1 cellular context compared by ENCODE assay signal in the genomic region with DNA sequence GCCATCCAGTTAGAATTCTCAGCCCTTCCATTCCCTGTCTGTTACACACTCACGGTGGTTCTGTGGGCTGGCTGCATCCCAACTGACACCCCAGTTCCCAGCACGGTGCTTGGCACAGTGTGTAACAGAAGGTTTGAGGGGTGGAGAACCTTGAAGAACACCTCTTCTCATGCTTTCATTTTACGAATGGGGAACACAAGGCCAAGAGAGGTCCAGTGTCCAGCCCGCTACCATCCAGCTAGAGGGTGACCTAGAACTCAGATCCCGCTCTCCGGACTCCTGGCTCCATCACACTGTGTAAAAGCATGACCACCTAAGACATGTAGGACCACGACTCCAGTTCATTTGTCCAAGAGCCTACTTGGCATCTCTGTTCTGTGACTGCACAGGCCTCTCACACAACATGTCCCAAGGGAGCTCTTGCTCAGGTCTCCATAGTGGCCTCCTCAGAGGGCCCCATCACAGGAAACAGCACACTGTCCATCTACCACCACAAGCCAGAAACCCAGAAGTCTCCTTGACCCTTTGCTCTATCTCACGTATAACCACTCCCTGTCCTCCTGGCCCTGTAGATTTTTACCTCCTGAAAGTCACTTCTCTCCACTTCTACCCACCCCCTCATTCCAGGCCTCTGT.
TF ChIP-seq lines count a peak whose summit lies in the region.

No MANE protein-coding gene starts in this region.

TF ChIP-seq in K562, 482 proteins besides CTCF, POLR2A, EP300 and RAD21:
- TF ChIP-seq XRCC3 (IDR thresholded peaks at IDR 0.05) (no peak), RBM39 (optimal IDR thresholded peaks at IDR 0.05; ENCODE audit: low read depth, low read length) (no peak), BRCA1 (IDR thresholded peaks at IDR 0.05) (no peak), BRCA1 (CRISPR knock-in tag; IDR thresholded peaks at IDR 0.05) (no peak), NEUROD1 (IDR thresholded peaks at IDR 0.05; ENCODE audit: borderline replicate concordance, low read depth, low read length, partially characterized antibody) (no peak), ZFP30 (CRISPR knock-in tag; IDR thresholded peaks at IDR 0.05; ENCODE audit: borderline replicate concordance) (no peak), ZNF175 (CRISPR knock-in tag; IDR thresholded peaks at IDR 0.05; ENCODE audit: low read depth) (no peak), ESRRB (CRISPR knock-in tag; IDR thresholded peaks at IDR 0.05; ENCODE audit: borderline replicate concordance) (no peak), GABPA (tag; conservative IDR thresholded peaks at IDR 0.05; ENCODE audit: low read depth) (no peak), RBM15 (IDR thresholded peaks at IDR 0.05; ENCODE audit: insufficient read depth, low read length) (no peak), BHLHE40 (IDR thresholded peaks at IDR 0.05; ENCODE audit: low read length) (no peak), FIP1L1 (IDR thresholded peaks at IDR 0.05; ENCODE audit: low read depth, low read length, poor library complexity, severe bottlenecking) (no peak), HNRNPK (IDR thresholded peaks at IDR 0.05; ENCODE audit: low read depth, low read length, poor library complexity, severe bottlenecking) (no peak), ZNF436 (CRISPR knock-in tag; IDR thresholded peaks at IDR 0.05) (no peak), ZNF830 (CRISPR knock-in tag; IDR thresholded peaks at IDR 0.05) (no peak)
- TF ChIP-seq, protein P1, sequence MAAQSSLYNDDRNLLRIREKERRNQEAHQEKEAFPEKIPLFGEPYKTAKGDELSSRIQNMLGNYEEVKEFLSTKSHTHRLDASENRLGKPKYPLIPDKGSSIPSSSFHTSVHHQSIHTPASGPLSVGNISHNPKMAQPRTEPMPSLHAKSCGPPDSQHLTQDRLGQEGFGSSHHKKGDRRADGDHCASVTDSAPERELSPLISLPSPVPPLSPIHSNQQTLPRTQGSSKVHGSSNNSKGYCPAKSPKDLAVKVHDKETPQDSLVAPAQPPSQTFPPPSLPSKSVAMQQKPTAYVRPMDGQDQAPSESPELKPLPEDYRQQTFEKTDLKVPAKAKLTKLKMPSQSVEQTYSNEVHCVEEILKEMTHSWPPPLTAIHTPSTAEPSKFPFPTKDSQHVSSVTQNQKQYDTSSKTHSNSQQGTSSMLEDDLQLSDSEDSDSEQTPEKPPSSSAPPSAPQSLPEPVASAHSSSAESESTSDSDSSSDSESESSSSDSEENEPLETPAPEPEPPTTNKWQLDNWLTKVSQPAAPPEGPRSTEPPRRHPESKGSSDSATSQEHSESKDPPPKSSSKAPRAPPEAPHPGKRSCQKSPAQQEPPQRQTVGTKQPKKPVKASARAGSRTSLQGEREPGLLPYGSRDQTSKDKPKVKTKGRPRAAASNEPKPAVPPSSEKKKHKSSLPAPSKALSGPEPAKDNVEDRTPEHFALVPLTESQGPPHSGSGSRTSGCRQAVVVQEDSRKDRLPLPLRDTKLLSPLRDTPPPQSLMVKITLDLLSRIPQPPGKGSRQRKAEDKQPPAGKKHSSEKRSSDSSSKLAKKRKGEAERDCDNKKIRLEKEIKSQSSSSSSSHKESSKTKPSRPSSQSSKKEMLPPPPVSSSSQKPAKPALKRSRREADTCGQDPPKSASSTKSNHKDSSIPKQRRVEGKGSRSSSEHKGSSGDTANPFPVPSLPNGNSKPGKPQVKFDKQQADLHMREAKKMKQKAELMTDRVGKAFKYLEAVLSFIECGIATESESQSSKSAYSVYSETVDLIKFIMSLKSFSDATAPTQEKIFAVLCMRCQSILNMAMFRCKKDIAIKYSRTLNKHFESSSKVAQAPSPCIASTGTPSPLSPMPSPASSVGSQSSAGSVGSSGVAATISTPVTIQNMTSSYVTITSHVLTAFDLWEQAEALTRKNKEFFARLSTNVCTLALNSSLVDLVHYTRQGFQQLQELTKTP (IDR thresholded peaks at IDR 0.05; ENCODE audit: low read depth in 1 of 2, partially characterized antibody in 2 of 2), result no peak
- TF ChIP-seq, protein P2, sequence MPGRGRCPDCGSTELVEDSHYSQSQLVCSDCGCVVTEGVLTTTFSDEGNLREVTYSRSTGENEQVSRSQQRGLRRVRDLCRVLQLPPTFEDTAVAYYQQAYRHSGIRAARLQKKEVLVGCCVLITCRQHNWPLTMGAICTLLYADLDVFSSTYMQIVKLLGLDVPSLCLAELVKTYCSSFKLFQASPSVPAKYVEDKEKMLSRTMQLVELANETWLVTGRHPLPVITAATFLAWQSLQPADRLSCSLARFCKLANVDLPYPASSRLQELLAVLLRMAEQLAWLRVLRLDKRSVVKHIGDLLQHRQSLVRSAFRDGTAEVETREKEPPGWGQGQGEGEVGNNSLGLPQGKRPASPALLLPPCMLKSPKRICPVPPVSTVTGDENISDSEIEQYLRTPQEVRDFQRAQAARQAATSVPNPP (IDR thresholded peaks at IDR 0.05; ENCODE audit: borderline replicate concordance, insufficient read depth, insufficient read length), result no peak
